17 cellular contexts compared by ENCODE assay signal in genomic region chr1:60483471-60483870, GRCh38.
"Had no signal": no experiment of that assay in that cellular context is flagged by ENCODE, and none has a peak within 500 bp of the region (broad histone marks: within the 10 kb centered on the region; RNA-seq: fewer than 3 reads in every experiment).

No MANE protein-coding gene starts in this region.

- H3K27ac Mint-ChIP-seq: dendritic cell treated with granulocyte-macrophage colony-stimulating factor and Interleukin-4, amounts not matched to agents 40 ng/mL and 50 ng/mL, for 4 days; effector memory CD8-positive, alpha-beta T cell; natural killer cell treated with Interleukin-12 subunit alpha and Interleukin-12 subunit beta and Interleukin-15 and Interleukin-18, amount 100 ng/mL, for 72 hours had no signal

- DNase-seq: cerebellar nuclear complex; effector memory CD8-positive, alpha-beta T cell; heart left ventricle; hypothalamus; kidney glomerular epithelial cell; ovary; right cardiac atrium; small intestine; stimulated activated CD4-positive, alpha-beta T cell treated with anti-CD3 and anti-CD28 coated beads, Interleukin-12 subunit alpha, Interleukin-12 subunit beta, amount 100 ng/mL, for 4 hours; stimulated activated naive CD4-positive, alpha-beta T cell; thyroid gland; upper lobe of left lung; uterus had no signal

- H3K27me3 Mint-ChIP-seq: dendritic cell treated with granulocyte-macrophage colony-stimulating factor and Interleukin-4, amounts not matched to agents 40 ng/mL and 50 ng/mL, for 4 days; effector memory CD8-positive, alpha-beta T cell; natural killer cell treated with Interleukin-12 subunit alpha and Interleukin-12 subunit beta and Interleukin-15 and Interleukin-18, amount 100 ng/mL, for 72 hours had no signal

- ATAC-seq: effector memory CD8-positive, alpha-beta T cell; heart left ventricle; left lobe of liver; natural killer cell treated with Interleukin-12 subunit alpha and Interleukin-12 subunit beta and Interleukin-15 and Interleukin-18, amount 100 ng/mL, for 72 hours; right cardiac atrium had no signal

- H3K27me3 ChIP-seq: heart left ventricle, neutrophil, ovary, thyroid gland, upper lobe of left lung, uterus had no signal

- H3K36me3 ChIP-seq: heart left ventricle, neutrophil, ovary, thyroid gland, upper lobe of left lung, uterus had no signal

- H3K9me3 ChIP-seq: neutrophil, ovary, thyroid gland, uterus had no signal

- H3K27ac ChIP-seq: heart left ventricle, neutrophil, ovary, thyroid gland, upper lobe of left lung, uterus had no signal

- H3K4me3 ChIP-seq: heart left ventricle, ovary, thyroid gland, upper lobe of left lung, uterus had no signal

- H3K4me1 ChIP-seq: heart left ventricle, thyroid gland, upper lobe of left lung, uterus had no signal

- H3K4me3 Mint-ChIP-seq: dendritic cell treated with granulocyte-macrophage colony-stimulating factor and Interleukin-4, amounts not matched to agents 40 ng/mL and 50 ng/mL, for 4 days; effector memory CD8-positive, alpha-beta T cell; natural killer cell treated with Interleukin-12 subunit alpha and Interleukin-12 subunit beta and Interleukin-15 and Interleukin-18, amount 100 ng/mL, for 72 hours had no signal
